Comparison of ENCODE assay signal across 8 cellular contexts in genomic region chr6:13304580-13305255, GRCh38. TPM values are rescaled to one million over a fixed set of nuclear protein-coding genes. Genes with fewer than 3 reads are reported as not detected.
DNase-seq lines count a peak whose midpoint lies in the region; ATAC-seq and FAIRE-seq lines count a peak whose summit lies in the region.

No MANE protein-coding gene starts in this region.

- ATAC-seq in GM21825 (IDR thresholded peaks at IDR 0.05; ENCODE audit: unreplicated experiment), result peak; percentile 31
- no peak for ATAC-seq in T-helper 17 cell

- FAIRE-seq in GM18507 (lab: Jason Lieb, UNC), result peak; percentile 86

- H3K27me3 Mint-ChIP-seq in T-helper 17 cell, result no peaks in the 10 kb centered on the region

- no peaks in the 10 kb centered on the region for H3K9me3 ChIP-seq in T-helper 17 cell (ENCODE audit: control insufficient read depth, low read length, poor library complexity, severe bottlenecking)

- peak overlapping the region; percentile 9 for H3K4me3 Mint-ChIP-seq in T-helper 17 cell

- H3K36me3 Mint-ChIP-seq in T-helper 17 cell (ENCODE audit: low read depth), result peaks cover 16% of the 10 kb centered on the region

- peak overlapping the region; percentile 97 for H3K27ac Mint-ChIP-seq in T-helper 17 cell

- DNase-seq in GM18507 (ENCODE audit: extremely low spot score, insufficient read length, low read depth) (no peak), T-helper 17 cell (no peak), midbrain (lab: John Stamatoyannopoulos, UW) (peak; percentile 9), T1000 (lab: John Stamatoyannopoulos, UW) (no peak), EL (no peak)
- no peak for DNase-seq in stimulated activated CD4-positive, alpha-beta T cell treated with anti-CD3 and anti-CD28 coated beads, Interleukin-1b, Interleukin-23, amount 100 ng/mL, for 48 hours
- DNase-seq in activated effector memory CD4-positive, alpha-beta T cell treated with anti-CD3 and anti-CD28 coated beads, Interleukin-2, amount 50 U/mL, for 16 hours, result no peak

- peaks cover 17% of the 10 kb centered on the region for H3K4me1 Mint-ChIP-seq in T-helper 17 cell

RNA-seq across cellular contexts. Expression of gene TBC1D7, which starts 23.6 kb away (rescaled TPM):
- 10 to 100 TPM in 1 of 2 donors, 1 to 10 TPM in 1; 9.1 to 12.4 TPM for total RNA-seq in T-helper 17 cell
